8 cellular contexts compared by ENCODE assay signal in genomic region chr9:132409828-132410528, GRCh38. TPM values are rescaled to one million over a fixed set of nuclear protein-coding genes. Genes with fewer than 3 reads are reported as not detected.
DNase-seq lines count a peak whose midpoint lies in the region; ATAC-seq and TF ChIP-seq lines count a peak whose summit lies in the region.

Gene CFAP77, plus strand, starts transcription at chr9:132410211. Its CDS starts 61 bp downstream, at chr9:132410272.

- peaks cover 7% of the 10 kb centered on the region for H3K27me3 ChIP-seq in prostate gland (replicated peaks; ENCODE audit: insufficient read depth)

- H3K9me3 Mint-ChIP-seq in activated naive CD8-positive, alpha-beta T cell treated with anti-CD3 and anti-CD28 coated beads, Interleukin-2, amount 10 ng/mL, durations not matched to agents 7 days and 5 days: no peaks in the 10 kb centered on the region

- POLR2A ChIA-PET in OCI-LY7 (lab: Charles Lee): interaction anchor here (0.6 to 0.7 kb wide), 3 partner anchors 14 to 265 kb away, joined by 3 to 4 read pairs (median 4); no protein-coding TSS in a partner anchor
- POLR2A ChIA-PET in activated naive CD8-positive, alpha-beta T cell treated with anti-CD3 and anti-CD28 coated beads, Interleukin-2, amount 10 ng/mL, durations not matched to agents 7 days and 5 days (lab: Charles Lee): no interaction called here

- intact Hi-C loops in OCI-LY7 (cut with micrococcal nuclease; ENCODE audit: unreplicated experiment) (no loop called here), left cardiac atrium (cut with DNase I) (loop anchor here (2.0 to 10.0 kb wide), 4 partner anchors 95 to 491 kb away; no protein-coding TSS in a partner anchor), prostate gland (cut with DNase I) (loop anchor here (2.0 to 5.0 kb wide), 2 partner anchors 165 to 392 kb away; no protein-coding TSS in a partner anchor)

- H3K27ac ChIP-seq in OCI-LY7 (ENCODE audit: low read depth, low read length, poor library complexity, severe bottlenecking): no peak within 1 kb of the TSS
- no peak within 1 kb of the TSS for H3K27ac ChIP-seq in prostate gland

- no peaks in the 10 kb centered on the region for H3K9me2 ChIP-seq in OCI-LY7 (ENCODE audit: insufficient read depth, low read length)

- no peak within 1 kb of the TSS for H3K27ac Mint-ChIP-seq in activated naive CD8-positive, alpha-beta T cell treated with anti-CD3 and anti-CD28 coated beads, Interleukin-2, amount 10 ng/mL, durations not matched to agents 7 days and 5 days

- TF ChIP-seq CTCF in OCI-LY7 (conservative IDR thresholded peaks at IDR 0.05; ENCODE audit: low read length) (no peak), prostate gland (IDR thresholded peaks at IDR 0.05) (no peak)

- H3K4me3 Mint-ChIP-seq in activated naive CD8-positive, alpha-beta T cell treated with anti-CD3 and anti-CD28 coated beads, Interleukin-2, amount 10 ng/mL, durations not matched to agents 7 days and 5 days: peak within 1 kb of the TSS; percentile 67

- H3K4me3 ChIP-seq in OCI-LY7 (ENCODE audit: low read depth, low read length, poor library complexity, severe bottlenecking) (peak within 1 kb of the TSS; percentile 63), prostate gland (peak within 1 kb of the TSS; percentile 22 to 35)

- peak within 1 kb of the TSS; percentile 76 for H3K4me2 ChIP-seq in OCI-LY7 (ENCODE audit: low read length)

- H2AFZ ChIP-seq in OCI-LY7 (ENCODE audit: low read length): peak within 1 kb of the TSS; percentile 50

- peaks cover 46% of the 10 kb centered on the region for H3K4me1 ChIP-seq in OCI-LY7 (ENCODE audit: insufficient read depth, low read length, poor library complexity, severe bottlenecking)
- H3K4me1 ChIP-seq in prostate gland (replicated peaks): peaks cover 10% of the 10 kb centered on the region

- H3K79me2 ChIP-seq in OCI-LY7 (ENCODE audit: insufficient read depth, low read depth, low read length): peaks cover 9% of the 10 kb centered on the region; the same call in 1 of the 2 replicates

- no peaks in the 10 kb centered on the region for H3K36me3 ChIP-seq in OCI-LY7 (ENCODE audit: insufficient read depth, low read length)
- no peaks in the 10 kb centered on the region for H3K36me3 ChIP-seq in prostate gland

- H3K27me3 Mint-ChIP-seq in activated naive CD8-positive, alpha-beta T cell treated with anti-CD3 and anti-CD28 coated beads, Interleukin-2, amount 10 ng/mL, durations not matched to agents 7 days and 5 days: peaks cover 45% of the 10 kb centered on the region

- no TSS peak for BruUV-seq in OCI-LY7 (replicated peaks; lab: Mats Ljungman, UMichigan)

- TF ChIP-seq POLR2A in prostate gland (IDR thresholded peaks at IDR 0.05): no peak

- H3K9me3 ChIP-seq in OCI-LY7 (ENCODE audit: low read length) (no peaks in the 10 kb centered on the region), prostate gland (no peaks in the 10 kb centered on the region)

- no peaks in the 10 kb centered on the region for H3K36me3 Mint-ChIP-seq in activated naive CD8-positive, alpha-beta T cell treated with anti-CD3 and anti-CD28 coated beads, Interleukin-2, amount 10 ng/mL, durations not matched to agents 7 days and 5 days

- H3K4me1 Mint-ChIP-seq in activated naive CD8-positive, alpha-beta T cell treated with anti-CD3 and anti-CD28 coated beads, Interleukin-2, amount 10 ng/mL, durations not matched to agents 7 days and 5 days: peaks cover 26% of the 10 kb centered on the region

- CTCF ChIA-PET in OCI-LY7 (lab: Charles Lee; ENCODE audit: unreplicated experiment): interaction anchor here (0.6 kb wide), 1 partner anchor 99 kb away, joined by 4 read pairs; no protein-coding TSS in a partner anchor

- ATAC-seq in activated naive CD8-positive, alpha-beta T cell treated with anti-CD3 and anti-CD28 coated beads, Interleukin-2, amount 10 ng/mL, durations not matched to agents 7 days and 5 days (ENCODE audit: low read depth): peak; percentile 4
- ATAC-seq in left cardiac atrium: peak; percentile 59 to 67
- no peak for ATAC-seq in GM21528 (IDR thresholded peaks at IDR 0.05; ENCODE audit: low FRiP score, unreplicated experiment)

- DNase-seq in stimulated activated naive CD4-positive, alpha-beta T cell (lab: John Stamatoyannopoulos, UW): peak; percentile 4 to 65 (median 34)
- DNase-seq in stimulated activated naive CD4-positive, alpha-beta T cell treated with Interleukin-2 at 50 U/mL for 16 hours (lab: John Stamatoyannopoulos, UW): no peak
- DNase-seq in OCI-LY7 (ENCODE audit: low spot score): peak; percentile 61
- DNase-seq in activated naive CD8-positive, alpha-beta T cell treated with anti-CD3 and anti-CD28 coated beads, Interleukin-2, amount 10 ng/mL, durations not matched to agents 7 days and 5 days: peak; percentile 59
- peak; percentile 60 for DNase-seq in left cardiac atrium
- no peak for DNase-seq in prostate gland (ENCODE audit: low spot score)
- no peak for DNase-seq in Ammon's horn (ENCODE audit: low spot score)

- WGBS in prostate gland: 1% methylated on average over 55 of the region's 69 CpGs

- H4K20me1 ChIP-seq in OCI-LY7 (ENCODE audit: insufficient read depth, low read length): 0 out of 2 replicates have a peak, but pooled peaks cover 4% of the 10 kb centered on the region

RNA-seq across cellular contexts. Expression of gene CFAP77, which starts in this region (rescaled TPM):
- not detected in 2 replicates for total RNA-seq in OCI-LY7 (2014; rRNA removed; shearing (Covaris generic))
- total RNA-seq in OCI-LY7 (2022) (not detected in 2 replicates), left cardiac atrium (1 to 10 TPM; 2.4 to 3.0 TPM), prostate gland (1 to 10 TPM in 1 of 2 donors, not detected in 1; 2.4 TPM)
- not detected for total RNA-seq in activated naive CD8-positive, alpha-beta T cell treated with anti-CD3 and anti-CD28 coated beads, Interleukin-2, amount 10 ng/mL, durations not matched to agents 7 days and 5 days

Comparison
In these comparisons a context has a peak if more than half of its experiments do, and no peak if none do; other contexts are left out.
1. DNase-seq: peak in stimulated activated naive CD4-positive, alpha-beta T cell (6 of 6) and left cardiac atrium (single experiment); none in stimulated activated naive CD4-positive, alpha-beta T cell treated with Interleukin-2 at 50 U/mL for 16 hours (single experiment), prostate gland (single experiment) and Ammon's horn (single experiment).
2. Peak in DNase-seq, H3K4me3 ChIP-seq and H3K4me2 ChIP-seq in OCI-LY7; RNA of the gene not detected or under 1 TPM.
3. Peak in DNase-seq and ATAC-seq in activated naive CD8-positive, alpha-beta T cell treated with anti-CD3 and anti-CD28 coated beads, Interleukin-2, amount 10 ng/mL, durations not matched to agents 7 days and 5 days; RNA of the gene not detected or under 1 TPM.